ENCODE assay signal across 1 cellular context in genomic region chr20:53072923-53073579, GRCh38.
TF ChIP-seq lines count a peak whose summit lies in the region.

No MANE protein-coding gene starts in this region.

TF ChIP-seq in HepG2, 621 proteins besides CTCF, POLR2A, EP300 and RAD21 (continued from another document):
- 0 out of 2 replicates have a peak, but pooled peaks have one; percentile 18 for TF ChIP-seq FOXP1 (IDR thresholded peaks at IDR 0.05)
- no peak for TF ChIP-seq FOXP1 (CRISPR knock-in tag; IDR thresholded peaks at IDR 0.05)
- TF ChIP-seq HNRNPK (IDR thresholded peaks at IDR 0.05; ENCODE audit: low read depth, low read length, poor library complexity, severe bottlenecking) = peak; percentile 94
- TF ChIP-seq IKZF1 (IDR thresholded peaks at IDR 0.05) = 0 out of 2 replicates have a peak, but pooled peaks have one; percentile 81
- TF ChIP-seq ZNF431 (CRISPR knock-in tag; IDR thresholded peaks at IDR 0.05; ENCODE audit: borderline replicate concordance, low read depth) = no peak
TF ChIP-seq in HepG2: peak in this region for 5.
